18 cellular contexts compared by ENCODE assay signal in the genomic region with DNA sequence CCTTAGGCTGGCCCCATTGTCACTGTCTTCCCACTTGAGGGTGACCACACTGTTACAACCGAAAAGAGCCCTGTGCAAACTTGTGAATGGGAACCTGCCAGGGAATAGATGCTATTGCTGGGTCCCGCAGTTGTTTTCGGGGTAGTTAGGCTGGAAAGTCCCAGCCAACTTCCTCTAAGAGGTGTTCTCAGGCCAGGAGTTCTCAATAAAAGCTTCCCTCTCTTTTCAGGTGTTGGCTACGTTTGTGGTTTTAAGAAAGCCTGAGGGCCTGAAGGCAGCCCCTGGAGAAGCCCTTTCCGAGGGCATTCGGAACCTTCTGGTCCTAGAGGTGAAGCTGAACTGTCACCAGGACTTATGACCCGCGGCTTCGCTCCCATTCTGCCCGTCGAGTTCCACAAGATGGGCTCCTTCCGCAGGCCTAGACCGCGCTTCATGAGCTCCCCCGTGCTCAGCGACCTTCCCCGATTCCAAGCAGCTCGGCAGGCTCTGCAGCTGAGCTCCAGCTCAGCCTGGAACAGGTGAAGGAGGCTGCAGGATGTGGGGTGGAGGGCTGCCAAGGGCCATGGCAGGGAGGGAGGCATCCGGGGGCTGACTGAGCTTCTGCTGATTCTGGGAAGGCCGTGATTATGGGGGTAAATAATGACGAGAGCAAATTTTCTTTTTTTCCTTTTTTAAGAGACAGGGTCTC.
DNase-seq lines count a peak whose midpoint lies in the region; ATAC-seq, FAIRE-seq and TF ChIP-seq lines count a peak whose summit lies in the region.
"Had no signal": no experiment of that assay in that cellular context is flagged by ENCODE, and none has a peak within 500 bp of the region (broad histone marks: within the 10 kb centered on the region; RNA-seq: fewer than 3 reads in every experiment).

No MANE protein-coding gene starts in this region.

- H3K4me1 ChIP-seq in K562 (replicated peaks in 1 of 2; ENCODE audit: control insufficient read depth in 2 of 2, insufficient read depth in 2 of 2, low read length in 2 of 2) (peaks cover 0 to 4% of the 10 kb centered on the region in 2 experiments; a peak in 3 of 5 replicates), pancreas (no peaks in the 10 kb centered on the region)

- no TSS peak for BruUV-seq in K562 (replicated peaks; lab: Mats Ljungman, UMichigan)

- intact Hi-C loops in K562 (cut with micrococcal nuclease), result no loop called here
- intact Hi-C loops in pancreas (cut with DNase I), result no loop called here

- CTCF ChIA-PET in K562 (lab: Yijun Ruan, JAX; ENCODE audit: low intra/inter-chr PET ratio), result no interaction called here

- no peak overlapping the region for H3K4me3 ChIP-seq in K562
- H3K4me3 ChIP-seq in pancreas, result no peak overlapping the region
- H3K4me3 ChIP-seq: smooth muscle cell had no signal

- no peaks in the 10 kb centered on the region for H3K9me3 ChIP-seq in K562 (replicated peaks; ENCODE audit: control insufficient read depth, insufficient read depth, low read depth, low read length)
- H3K9me3 ChIP-seq in pancreas, result no peaks in the 10 kb centered on the region

- TF ChIP-seq POLR2A in K562 (conservative IDR thresholded peaks at IDR 0.05), result no peak

- no peaks in the 10 kb centered on the region for H4K20me1 ChIP-seq in K562 (replicated peaks; ENCODE audit: control insufficient read depth, insufficient read depth, low read length)

- POLR2A ChIA-PET in K562 (lab: Yijun Ruan, JAX), result interaction anchor here (0.5 kb wide), 1 partner anchor 11 kb away, joined by 3 read pairs; no protein-coding TSS in a partner anchor

- WGBS in K562 (ENCODE audit: insufficient coverage, low coverage, missing lambda C conversion rate), result 33% methylated on average over 20 of the region's 21 CpGs
- 85 to 87% methylated on average over 21 of the region's 21 CpGs for whole genome bisulfite sequencing in pancreas, 2 donors

- no peaks in the 10 kb centered on the region for H3K27me3 Mint-ChIP-seq in neural crest cell (ENCODE audit: low read depth)

- in situ Hi-C loops in K562 (cut with MboI), result no loop called here

- FAIRE-seq in K562 (lab: Jason Lieb, UNC) (no peak), pancreas (lab: Jason Lieb, UNC) (no peak)
- FAIRE-seq: RCC 7860 had no signal

- peak; percentile 52 for DNase-seq in activated CD8-positive, alpha-beta memory T cell treated with anti-CD3 and anti-CD28 coated beads for 24 hours
- DNase-seq in activated CD8-positive, alpha-beta memory T cell treated with anti-CD3 and anti-CD28 coated beads, Interleukin-2, amount 50 U/mL, for 48 hours, result no peak
- no peak for DNase-seq in K562 (ENCODE audit: extremely low read depth in 1 of 4, low spot score in 3 of 4)
- no peak for DNase-seq in neural crest cell (ENCODE audit: low read depth, low spot score)
- DNase-seq in ureter (ENCODE audit: low spot score), result no peak
- no peak for DNase-seq in pancreas
- DNase-seq in medulla oblongata (ENCODE audit: extremely low spot score), result no peak
- DNase-seq: activated CD4-positive, CD25-positive, alpha-beta regulatory T cell treated with anti-CD3 and anti-CD28 coated beads, Interleukin-2, amount 50 U/mL, for 72 hours; CD8-positive, alpha-beta T cell; DMS79 treated with DMSO at 0.1 percent for 48 hours; foreskin fibroblast; hypothalamus; mesenchymal stem cell; T1000 had no signal

- H3K4me2 ChIP-seq in K562 (ENCODE audit: insufficient read depth, low read length), result no peak overlapping the region
- H3K4me2 ChIP-seq: smooth muscle cell had no signal

- H3K9ac ChIP-seq in K562 (ENCODE audit: insufficient read depth in 1 of 2, low read depth in 2 of 2, low read length in 2 of 2), result no peak overlapping the region

- TF ChIP-seq CTCF in K562 (IDR thresholded peaks at IDR 0.05 in 2 of 3, conservative IDR thresholded peaks at IDR 0.05 in 1 of 3; ENCODE audit: insufficient read depth in 2 of 3, low read depth in 1 of 3, low read length in 3 of 3) (no peak), neural crest cell (conservative IDR thresholded peaks at IDR 0.05) (no peak), pancreas (IDR thresholded peaks at IDR 0.05) (no peak)

- no peak for TF ChIP-seq EP300 in K562 (IDR thresholded peaks at IDR 0.05; ENCODE audit: low read length)

- no peaks in the 10 kb centered on the region for H3K79me2 ChIP-seq in K562 (ENCODE audit: control insufficient read depth, insufficient read depth, low read length)

- H3K4me3 Mint-ChIP-seq in neural crest cell, result no peak overlapping the region
- H3K4me3 Mint-ChIP-seq: CD8-positive, alpha-beta T cell had no signal

- H2AFZ ChIP-seq in K562 (ENCODE audit: low read depth, low read length), result 0 out of 2 replicates have a peak overlapping the region, but pooled peaks have one; percentile 8

- TF ChIP-seq RAD21 in K562 (CRISPR knock-in tag; conservative IDR thresholded peaks at IDR 0.05 in 1 of 2, IDR thresholded peaks at IDR 0.05 in 1 of 2), result no peak

- H3K36me3 ChIP-seq in K562 (ENCODE audit: control insufficient read depth, insufficient read depth, low read length) (no peaks in the 10 kb centered on the region), pancreas (no peaks in the 10 kb centered on the region)

- H3K4me1 Mint-ChIP-seq in neural crest cell, result peaks cover 16% of the 10 kb centered on the region

- no peaks in the 10 kb centered on the region for H3K9me3 Mint-ChIP-seq in neural crest cell
- H3K9me3 Mint-ChIP-seq: CD8-positive, alpha-beta T cell had no signal

- H3K36me3 Mint-ChIP-seq in neural crest cell (ENCODE audit: low read depth), result peaks cover 5% of the 10 kb centered on the region

- H3K27ac ChIP-seq in K562 (ENCODE audit: extremely low read depth, low read depth, low read length), result no peak overlapping the region
- no peak overlapping the region for H3K27ac ChIP-seq in pancreas
- H3K27ac ChIP-seq: epithelial cell of prostate had no signal

- peak; percentile 54 for ATAC-seq in GM19463 (IDR thresholded peaks at IDR 0.05; ENCODE audit: unreplicated experiment)
- no peak for ATAC-seq in K562
- no peak for ATAC-seq in pancreas
- ATAC-seq: CD8-positive, alpha-beta T cell had no signal

- H3K9me1 ChIP-seq in K562 (ENCODE audit: control insufficient read depth, insufficient read depth, low read length), result no peaks in the 10 kb centered on the region

- H3K27me3 ChIP-seq in K562 (ENCODE audit: control insufficient read depth in 2 of 2, insufficient read depth in 2 of 2, low read length in 2 of 2) (no peaks in the 10 kb centered on the region), pancreas (no peaks in the 10 kb centered on the region)

- H3K27ac Mint-ChIP-seq in neural crest cell (ENCODE audit: unreplicated experiment), result peak overlapping the region; percentile 71

TF ChIP-seq in K562, 482 proteins besides CTCF, POLR2A, EP300 and RAD21 (continues in another document):
- TF ChIP-seq, protein P1, sequence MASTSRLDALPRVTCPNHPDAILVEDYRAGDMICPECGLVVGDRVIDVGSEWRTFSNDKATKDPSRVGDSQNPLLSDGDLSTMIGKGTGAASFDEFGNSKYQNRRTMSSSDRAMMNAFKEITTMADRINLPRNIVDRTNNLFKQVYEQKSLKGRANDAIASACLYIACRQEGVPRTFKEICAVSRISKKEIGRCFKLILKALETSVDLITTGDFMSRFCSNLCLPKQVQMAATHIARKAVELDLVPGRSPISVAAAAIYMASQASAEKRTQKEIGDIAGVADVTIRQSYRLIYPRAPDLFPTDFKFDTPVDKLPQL (IDR thresholded peaks at IDR 0.05; ENCODE audit: extremely low read depth, insufficient read length), result no peak
- TF ChIP-seq SMAD2 (IDR thresholded peaks at IDR 0.05; ENCODE audit: low read depth, low read length) (no peak), TRIM24 (IDR thresholded peaks at IDR 0.05) (no peak), ZNF699 (CRISPR knock-in tag; IDR thresholded peaks at IDR 0.05; ENCODE audit: insufficient replicate concordance) (no peak), ATF4 (CRISPR knock-in tag; IDR thresholded peaks at IDR 0.05) (no peak), SMARCC2 (IDR thresholded peaks at IDR 0.05; ENCODE audit: low read depth) (no peak), MTA2 (IDR thresholded peaks at IDR 0.05; ENCODE audit: low read depth) (no peak), SAFB2 (IDR thresholded peaks at IDR 0.05; ENCODE audit: borderline replicate concordance, low read depth, low read length, severe bottlenecking) (no peak)
